ENCODE assay signal across 8 cellular contexts in genomic region chr6:121522265-121522664, GRCh38.
A peak's percentile ranks its signal among the peaks of the same experiment; 100 is the strongest.
DNase-seq lines count a peak whose midpoint lies in the region; ATAC-seq and TF ChIP-seq lines count a peak whose summit lies in the region.

No MANE protein-coding gene starts in this region.

- peak overlapping the region; percentile 64 for H3K4me2 ChIP-seq in fibroblast of lung (ENCODE audit: extremely low read depth, insufficient read depth, low read length)
- no peak overlapping the region for H3K4me2 ChIP-seq in trophoblast cell (ENCODE audit: low read length)

- DNase-seq in AG20443 (ENCODE audit: low spot score) (peak; percentile 77), RKO (ENCODE audit: low spot score) (peak; percentile 46), fibroblast of lung (ENCODE audit: low read depth in 2 of 2) (peak; percentile 89 to 98), trophoblast cell (peak; percentile 53 to 65), NCI-H1930 (lab: John Stamatoyannopoulos, UW) (no peak), NCI-H1048 (lab: John Stamatoyannopoulos, UW) (no peak)
- no peak for DNase-seq in activated CD8-positive, alpha-beta T cell treated with anti-CD3 and anti-CD28 coated beads, Interleukin-2, amount 10 ng/mL, durations not matched to agents 7 days and 5 days
- no peak for DNase-seq in activated T-cell treated with anti-CD3 and anti-CD28 coated beads, Interleukin-2, amount 50 U/mL, for 4 hours

- no peak overlapping the region for H4K12ac ChIP-seq in trophoblast cell (ENCODE audit: low read depth, low read length)

- H3K9me3 Mint-ChIP-seq in activated CD8-positive, alpha-beta T cell treated with anti-CD3 and anti-CD28 coated beads, Interleukin-2, amount 10 ng/mL, durations not matched to agents 7 days and 5 days (ENCODE audit: insufficient read depth): no peaks in the 10 kb centered on the region
- no peaks in the 10 kb centered on the region for H3K9me3 Mint-ChIP-seq in activated T-cell treated with anti-CD3 and anti-CD28 coated beads, Interleukin-2, amount 50 U/mL, for 4 hours

- no peak overlapping the region for H4K91ac ChIP-seq in trophoblast cell (ENCODE audit: low read depth, low read length)

- H2BK120ac ChIP-seq in trophoblast cell (ENCODE audit: insufficient read depth, low read length, poor library complexity): peak overlapping the region; percentile 76

- peak overlapping the region; percentile 22 for H2BK12ac ChIP-seq in trophoblast cell (ENCODE audit: low read length)

- no peak overlapping the region for H3K4ac ChIP-seq in trophoblast cell (ENCODE audit: low read depth, low read length)

- POLR2A ChIA-PET in activated CD8-positive, alpha-beta T cell treated with anti-CD3 and anti-CD28 coated beads, Interleukin-2, amount 10 ng/mL, durations not matched to agents 7 days and 5 days (lab: Charles Lee): no interaction called here

- no peaks in the 10 kb centered on the region for H3K27me3 ChIP-seq in fibroblast of lung (ENCODE audit: control insufficient read depth, insufficient read depth, low read length)
- H3K27me3 ChIP-seq in trophoblast cell (ENCODE audit: insufficient read depth, low read length): no peaks in the 10 kb centered on the region

- CTCF ChIA-PET in activated CD8-positive, alpha-beta T cell treated with anti-CD3 and anti-CD28 coated beads, Interleukin-2, amount 10 ng/mL, durations not matched to agents 7 days and 5 days (lab: Charles Lee): interaction anchor here (1.2 to 1.5 kb wide), 2 partner anchors 13 to 89 kb away, joined by 3 read pairs; no protein-coding TSS in a partner anchor

- peaks cover 2% of the 10 kb centered on the region for H3K79me1 ChIP-seq in trophoblast cell (ENCODE audit: low read length)

- H2AFZ ChIP-seq in fibroblast of lung (ENCODE audit: low read length) (peak overlapping the region; percentile 79), trophoblast cell (ENCODE audit: insufficient read depth, low read length, poor library complexity) (no peak overlapping the region)

- peak overlapping the region; percentile 60 for H4K8ac ChIP-seq in trophoblast cell (ENCODE audit: low read depth, low read length)

- no peak for TF ChIP-seq CTCF in fibroblast of lung (conservative IDR thresholded peaks at IDR 0.05 in 1 of 2, IDR thresholded peaks at IDR 0.05 in 1 of 2; ENCODE audit: low read depth in 1 of 2, low read length in 2 of 2)

- no peak overlapping the region for H3K4me3 Mint-ChIP-seq in activated CD8-positive, alpha-beta T cell treated with anti-CD3 and anti-CD28 coated beads, Interleukin-2, amount 10 ng/mL, durations not matched to agents 7 days and 5 days
- no peak overlapping the region for H3K4me3 Mint-ChIP-seq in activated T-cell treated with anti-CD3 and anti-CD28 coated beads, Interleukin-2, amount 50 U/mL, for 4 hours

- H3K79me2 ChIP-seq in fibroblast of lung (ENCODE audit: control insufficient read depth, insufficient read depth, low read length) (no peaks in the 10 kb centered on the region), trophoblast cell (ENCODE audit: control insufficient read depth, insufficient read depth, low read length, poor library complexity) (no peaks in the 10 kb centered on the region)

- H3K14ac ChIP-seq in trophoblast cell (ENCODE audit: low read length): no peak overlapping the region

- H2AK5ac ChIP-seq in trophoblast cell (ENCODE audit: low read length): no peak overlapping the region

- no peaks in the 10 kb centered on the region for H3K27me3 Mint-ChIP-seq in activated CD8-positive, alpha-beta T cell treated with anti-CD3 and anti-CD28 coated beads, Interleukin-2, amount 10 ng/mL, durations not matched to agents 7 days and 5 days (ENCODE audit: low read depth)
- H3K27me3 Mint-ChIP-seq in activated T-cell treated with anti-CD3 and anti-CD28 coated beads, Interleukin-2, amount 50 U/mL, for 4 hours (ENCODE audit: low read depth): no peaks in the 10 kb centered on the region

- H3K9ac ChIP-seq in fibroblast of lung (ENCODE audit: insufficient read depth, low read length) (no peak overlapping the region), trophoblast cell (ENCODE audit: low read length) (no peak overlapping the region)

- H3K27ac ChIP-seq in fibroblast of lung (ENCODE audit: insufficient read depth, low read length): peak overlapping the region; percentile 75
- peak overlapping the region; percentile 46 for H3K27ac ChIP-seq in trophoblast cell (ENCODE audit: low read depth, low read length)

- no peak overlapping the region for H2BK5ac ChIP-seq in trophoblast cell (ENCODE audit: low read depth, low read length, poor library complexity)

- H3K36me3 ChIP-seq in fibroblast of lung (ENCODE audit: control insufficient read depth, insufficient read depth, low read length) (no peaks in the 10 kb centered on the region), trophoblast cell (ENCODE audit: control insufficient read depth in 1 of 2, insufficient read depth in 2 of 2, low read length in 2 of 2) (no peaks in the 10 kb centered on the region)

- ATAC-seq in activated CD8-positive, alpha-beta T cell treated with anti-CD3 and anti-CD28 coated beads, Interleukin-2, amount 10 ng/mL, durations not matched to agents 7 days and 5 days: no peak
- no peak for ATAC-seq in activated T-cell treated with anti-CD3 and anti-CD28 coated beads, Interleukin-2, amount 50 U/mL, for 4 hours

- H3K4me3 ChIP-seq in fibroblast of lung (replicated peaks in 1 of 4; ENCODE audit: control extremely low read depth in 1 of 4, insufficient read depth in 1 of 4, low read depth in 3 of 4, low read length in 4 of 4) (peak overlapping the region; percentile 12 to 33 (median 27)), trophoblast cell (ENCODE audit: low read depth, low read length) (no peak overlapping the region)

- H4K20me1 ChIP-seq in fibroblast of lung (ENCODE audit: control insufficient read depth, extremely low read depth, insufficient read depth, low read length): no peaks in the 10 kb centered on the region

- no peak overlapping the region for H3K27ac Mint-ChIP-seq in activated CD8-positive, alpha-beta T cell treated with anti-CD3 and anti-CD28 coated beads, Interleukin-2, amount 10 ng/mL, durations not matched to agents 7 days and 5 days

- H3K36me3 Mint-ChIP-seq in activated CD8-positive, alpha-beta T cell treated with anti-CD3 and anti-CD28 coated beads, Interleukin-2, amount 10 ng/mL, durations not matched to agents 7 days and 5 days (ENCODE audit: low read depth): no peaks in the 10 kb centered on the region
- no peaks in the 10 kb centered on the region for H3K36me3 Mint-ChIP-seq in activated T-cell treated with anti-CD3 and anti-CD28 coated beads, Interleukin-2, amount 50 U/mL, for 4 hours (ENCODE audit: insufficient read depth)

- WGBS in trophoblast cell (ENCODE audit: extremely low coverage, insufficient coverage, insufficient read length): no CpG with 5 or more reads among the region's 2 CpGs

- no peaks in the 10 kb centered on the region for H3K4me1 Mint-ChIP-seq in activated CD8-positive, alpha-beta T cell treated with anti-CD3 and anti-CD28 coated beads, Interleukin-2, amount 10 ng/mL, durations not matched to agents 7 days and 5 days (ENCODE audit: low read depth)
- no peaks in the 10 kb centered on the region for H3K4me1 Mint-ChIP-seq in activated T-cell treated with anti-CD3 and anti-CD28 coated beads, Interleukin-2, amount 50 U/mL, for 4 hours (ENCODE audit: low read depth)

- no peak overlapping the region for H3K18ac ChIP-seq in trophoblast cell (ENCODE audit: low read length)

- no peaks in the 10 kb centered on the region for H3K9me3 ChIP-seq in fibroblast of lung (ENCODE audit: control insufficient read depth, insufficient read depth, low read depth, low read length)
- H3K9me3 ChIP-seq in trophoblast cell (ENCODE audit: insufficient read depth, low read depth, low read length): no peaks in the 10 kb centered on the region

- H3K4me1 ChIP-seq in fibroblast of lung (ENCODE audit: control insufficient read depth, extremely low read depth, insufficient read depth, low read length): peaks cover 5% of the 10 kb centered on the region
- peaks cover 0 to 3% of the 10 kb centered on the region in 2 experiments for H3K4me1 ChIP-seq in trophoblast cell (ENCODE audit: control insufficient read depth in 1 of 2, insufficient read depth in 2 of 2, low read length in 2 of 2)

- no peak overlapping the region for H3K23ac ChIP-seq in trophoblast cell (ENCODE audit: low read length)

Comparison
In these comparisons a context has a peak if more than half of its experiments do, and no peak if none do; other contexts are left out.
1. DNase-seq: peak in AG20443 (single experiment), RKO (single experiment), fibroblast of lung (2 of 2) and trophoblast cell (2 of 2); none in activated CD8-positive, alpha-beta T cell treated with anti-CD3 and anti-CD28 coated beads, Interleukin-2, amount 10 ng/mL, durations not matched to agents 7 days and 5 days (single experiment), NCI-H1930 (0 of 2), NCI-H1048 (single experiment) and activated T-cell treated with anti-CD3 and anti-CD28 coated beads, Interleukin-2, amount 50 U/mL, for 4 hours (single experiment).